Comparison of ENCODE assay signal across 1 cellular context in the genomic region with DNA sequence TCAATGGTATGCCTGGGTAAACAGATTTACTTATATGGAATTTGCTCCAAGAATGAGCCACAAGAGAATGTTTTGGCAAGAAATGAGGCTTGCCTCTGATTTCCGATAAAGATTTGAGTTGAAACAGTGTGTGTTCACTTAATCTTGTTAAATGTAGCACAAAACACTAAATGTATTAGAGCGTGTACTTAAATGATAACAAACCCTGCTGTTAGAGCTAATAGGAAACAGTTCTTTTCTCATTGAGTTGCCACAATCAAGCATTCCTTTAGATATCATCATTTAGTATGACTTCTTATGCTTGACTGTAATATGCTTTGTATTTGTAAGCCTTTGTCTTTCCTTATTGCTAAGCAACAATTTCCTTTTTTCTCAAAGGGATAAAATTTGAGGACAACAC.
TF ChIP-seq lines count a peak whose summit lies in the region.

No MANE protein-coding gene starts in this region.

TF ChIP-seq in H1, 55 proteins besides CTCF, POLR2A, EP300 and RAD21 (continued from another document):
- TF ChIP-seq ZNF274 (IDR thresholded peaks at IDR 0.05; ENCODE audit: borderline replicate concordance, extremely low read depth, low read length) (no peak), SUZ12 (IDR thresholded peaks at IDR 0.05; ENCODE audit: low read length) (no peak), KDM4A (IDR thresholded peaks at IDR 0.05; ENCODE audit: low read depth, low read length, severe bottlenecking) (no peak), NRF1 (IDR thresholded peaks at IDR 0.05; ENCODE audit: low read depth, low read length) (no peak), SIX5 (IDR thresholded peaks at IDR 0.05; ENCODE audit: low read depth, low read length) (no peak), NANOG (IDR thresholded peaks at IDR 0.05; ENCODE audit: insufficient read depth, low read depth, low read length, poor library complexity, severe bottlenecking) (no peak), CBX8 (IDR thresholded peaks at IDR 0.05; ENCODE audit: borderline replicate concordance, low read depth, low read length) (no peak), CHD1 (IDR thresholded peaks at IDR 0.05; ENCODE audit: low read depth, low read length) (no peak), RBBP5 (IDR thresholded peaks at IDR 0.05; ENCODE audit: borderline replicate concordance, low read depth, low read length) (no peak)
